Comparison of ENCODE assay signal across 30 cellular contexts in the genomic region with DNA sequence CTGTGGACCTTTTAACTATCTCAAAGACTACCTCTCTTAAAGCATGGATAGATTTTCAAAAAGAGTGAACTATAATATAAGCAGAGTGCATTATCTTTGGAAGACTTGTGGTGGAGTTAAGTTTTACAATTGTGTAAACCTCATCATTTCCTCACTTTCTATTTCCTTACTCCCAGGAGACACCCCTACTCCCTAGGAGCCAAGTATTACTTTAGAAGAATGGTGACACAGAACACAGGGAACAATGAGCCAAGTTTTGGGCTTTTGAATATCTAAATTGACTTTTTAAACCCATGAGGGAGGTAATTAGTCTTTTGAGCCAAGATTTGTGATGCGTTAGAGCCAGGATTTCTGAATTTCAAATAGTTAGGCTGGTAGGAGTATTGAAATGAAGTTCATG.
"Had no signal": no experiment of that assay in that cellular context is flagged by ENCODE, and none has a peak within 500 bp of the region (broad histone marks: within the 10 kb centered on the region; RNA-seq: fewer than 3 reads in every experiment).

No MANE protein-coding gene starts in this region.

- H3K4me3 Mint-ChIP-seq: immature natural killer cell; mesothelial cell of epicardium; naive B cell; natural killer cell; nephron progenitor cell; neural progenitor cell; stimulated activated memory B cell treated with anti-CD40 and anti-IgM and Interleukin-4, amounts not matched to agents 10 μg/mL and 1 μg/mL and 100 μg/mL, for 72 hours; stimulated activated naive CD8-positive, alpha-beta T cell treated with anti-CD3 and anti-CD28 coated beads, Interleukin-15, amount 100 ng/mL, for 72 hours had no signal

- DNase-seq: hypothalamus; immature natural killer cell; kidney; left colon; left lung; mesendoderm; naive B cell; natural killer cell; nephron progenitor cell; occipital lobe; retina; right lobe of liver; stimulated activated CD4-positive, alpha-beta T cell treated with anti-CD3 and anti-CD28 coated beads, Interleukin-1b, Interleukin-23, amount 100 ng/mL, for 48 hours; stimulated activated CD4-positive, alpha-beta T cell treated with anti-CD3 and anti-CD28 coated beads, Interleukin-2, amount 100 ng/mL, for 48 hours; stimulated activated CD4-positive, alpha-beta T cell treated with anti-CD3 and anti-CD28 coated beads, Interleukin-4, amount 100 ng/mL, for 4 hours; stimulated activated CD8-positive, alpha-beta memory T cell treated with anti-CD3 and anti-CD28 coated beads, Interleukin-4, amount 100 ng/mL, for 48 hours; stimulated activated naive CD4-positive, alpha-beta T cell treated with Interleukin-2 at 50 U/mL for 16 hours; stimulated activated naive CD8-positive, alpha-beta T cell treated with anti-CD3 and anti-CD28 coated beads, Interleukin-15, amount 100 ng/mL, for 72 hours; substantia nigra; thyroid gland; transverse colon; upper lobe of left lung had no signal

- H3K9me3 Mint-ChIP-seq: mesothelial cell of epicardium; nephron progenitor cell; neural progenitor cell; stimulated activated memory B cell treated with anti-CD40 and anti-IgM and Interleukin-4, amounts not matched to agents 10 μg/mL and 1 μg/mL and 100 μg/mL, for 72 hours; stimulated activated naive CD8-positive, alpha-beta T cell treated with anti-CD3 and anti-CD28 coated beads, Interleukin-15, amount 100 ng/mL, for 72 hours had no signal

- H3K36me3 Mint-ChIP-seq: immature natural killer cell; mesothelial cell of epicardium; naive B cell; natural killer cell; neural progenitor cell; stimulated activated memory B cell treated with anti-CD40 and anti-IgM and Interleukin-4, amounts not matched to agents 10 μg/mL and 1 μg/mL and 100 μg/mL, for 72 hours had no signal

- FAIRE-seq: islet of Langerhans, kidney had no signal

- H3K27me3 Mint-ChIP-seq: naive B cell; stimulated activated memory B cell treated with anti-CD40 and anti-IgM and Interleukin-4, amounts not matched to agents 10 μg/mL and 1 μg/mL and 100 μg/mL, for 72 hours; stimulated activated naive CD8-positive, alpha-beta T cell treated with anti-CD3 and anti-CD28 coated beads, Interleukin-15, amount 100 ng/mL, for 72 hours had no signal

- ATAC-seq: left colon; left lung; natural killer cell; right lobe of liver; stimulated activated memory B cell treated with anti-CD40 and anti-IgM and Interleukin-4, amounts not matched to agents 10 μg/mL and 1 μg/mL and 100 μg/mL, for 72 hours; stimulated activated naive CD8-positive, alpha-beta T cell treated with anti-CD3 and anti-CD28 coated beads, Interleukin-15, amount 100 ng/mL, for 72 hours had no signal

- H3K4me1 Mint-ChIP-seq: immature natural killer cell; naive B cell; natural killer cell; nephron progenitor cell; stimulated activated memory B cell treated with anti-CD40 and anti-IgM and Interleukin-4, amounts not matched to agents 10 μg/mL and 1 μg/mL and 100 μg/mL, for 72 hours; stimulated activated naive CD8-positive, alpha-beta T cell treated with anti-CD3 and anti-CD28 coated beads, Interleukin-15, amount 100 ng/mL, for 72 hours had no signal

- H3K27ac Mint-ChIP-seq: immature natural killer cell; mesothelial cell of epicardium; natural killer cell; nephron progenitor cell; neural progenitor cell; stimulated activated memory B cell treated with anti-CD40 and anti-IgM and Interleukin-4, amounts not matched to agents 10 μg/mL and 1 μg/mL and 100 μg/mL, for 72 hours had no signal

- H3K4me3 ChIP-seq: left lung, lung, neural progenitor cell, prostate gland, right lobe of liver, smooth muscle cell, thyroid gland, transverse colon, upper lobe of left lung, vagina had no signal
